ENCODE assay signal across 22 cellular contexts in genomic region chr17:31843382-31843780, GRCh38. TPM values are rescaled to one million over a fixed set of nuclear protein-coding genes. Genes with fewer than 3 reads are reported as not detected.
DNase-seq lines count a peak whose midpoint lies in the region; ATAC-seq and TF ChIP-seq lines count a peak whose summit lies in the region.
"Had no signal": no experiment of that assay in that cellular context is flagged by ENCODE, and none has a peak within 500 bp of the region (broad histone marks: within the 10 kb centered on the region; RNA-seq: fewer than 3 reads in every experiment).

No MANE protein-coding gene starts in this region.

- intact Hi-C loops in sigmoid colon (cut with DNase I): loop anchor here (2.0 kb wide), 2 partner anchors 151 to 293 kb away; no protein-coding TSS in a partner anchor

- peak overlapping the region; percentile 76 for H3K4me2 ChIP-seq in hepatocyte

- H3K27ac Mint-ChIP-seq in stimulated activated effector memory CD8-positive, alpha-beta T cell treated with anti-CD3 and anti-CD28 coated beads, Interleukin-12 subunit alpha, Interleukin-12 subunit beta, amount 100 ng/mL, for 72 hours: no peak overlapping the region
- H3K27ac Mint-ChIP-seq: activated naive CD8-positive, alpha-beta T cell treated with anti-CD3 and anti-CD28 coated beads, Interleukin-2, amount 50 U/mL, for 24 hours; activated T-cell treated with anti-CD3 and anti-CD28 coated beads, Interleukin-2, amount 50 U/mL, for 24 hours; IgD-negative memory B cell; nephron had no signal

- TF ChIP-seq CTCF in AG10803 (conservative IDR thresholded peaks at IDR 0.05; ENCODE audit: low read length) (no peak), astrocyte of the cerebellum (IDR thresholded peaks at IDR 0.05; ENCODE audit: low read depth, low read length, missing control alignments) (no peak), hepatocyte (IDR thresholded peaks at IDR 0.05; ENCODE audit: poor library complexity) (no peak), sigmoid colon (IDR thresholded peaks at IDR 0.05) (no peak)

- 79% methylated on average over 3 of the region's 3 CpGs for WGBS in hepatocyte (ENCODE audit: low lambda C conversion rate, missing lambda C conversion rate)
- WGBS in sigmoid colon, 2 donors: 60 to 81% methylated on average over 3 of the region's 3 CpGs

- peak overlapping the region; percentile 41 for H3K27ac ChIP-seq in hepatocyte
- peak overlapping the region; percentile 68 to 83 (median 72) for H3K27ac ChIP-seq in sigmoid colon

- no peak for TF ChIP-seq EP300 in sigmoid colon (IDR thresholded peaks at IDR 0.05)

- in situ Hi-C loops in astrocyte of the cerebellum (cut with HindIII; ENCODE audit: low sequenced_read_pairs): no loop called here

- H4K20me1 ChIP-seq in hepatocyte (ENCODE audit: insufficient read depth, poor library complexity, severe bottlenecking): no peaks in the 10 kb centered on the region

- ATAC-seq in stimulated activated effector memory CD8-positive, alpha-beta T cell treated with anti-CD3 and anti-CD28 coated beads, Interleukin-12 subunit alpha, Interleukin-12 subunit beta, amount 100 ng/mL, for 72 hours: no peak

- DNase-seq in AG10803 (ENCODE audit: low read depth) (peak; percentile 49), astrocyte of the cerebellum (ENCODE audit: low read depth) (peak; percentile 38), hepatocyte (ENCODE audit: low spot score) (no peak), sigmoid colon (no peak), RPMI8226 (no peak), NCI-H1092 (lab: John Stamatoyannopoulos, UW) (no peak), superior temporal gyrus (ENCODE audit: extremely low spot score) (no peak)
- DNase-seq in stimulated activated effector memory CD8-positive, alpha-beta T cell treated with anti-CD3 and anti-CD28 coated beads, Interleukin-12 subunit alpha, Interleukin-12 subunit beta, amount 100 ng/mL, for 72 hours (ENCODE audit: low spot score in 2 of 2): no peak
- DNase-seq: activated CD4-positive, alpha-beta T cell treated with anti-CD3 and anti-CD28 coated beads for 4 hours; activated naive CD8-positive, alpha-beta T cell treated with anti-CD3 and anti-CD28 coated beads, Interleukin-2, amount 50 U/mL, for 24 hours; activated T-cell treated with anti-CD3 and anti-CD28 coated beads, Interleukin-2, amount 50 U/mL, for 24 hours; AML-193; DMS153; kidney glomerular epithelial cell; NCI-H1436; NCI-H524 treated with DMSO at 0.1 percent for 48 hours; T-helper 1 cell had no signal

- H2AFZ ChIP-seq in hepatocyte: no peak overlapping the region

- H3K36me3 ChIP-seq in hepatocyte (replicated peaks; ENCODE audit: insufficient read depth, low read depth) (no peaks in the 10 kb centered on the region), sigmoid colon (no peaks in the 10 kb centered on the region)
- H3K36me3 ChIP-seq: Peyer's patch, suprapubic skin had no signal

- no peak for TF ChIP-seq POLR2A in sigmoid colon (IDR thresholded peaks at IDR 0.05)

- no peaks in the 10 kb centered on the region for H3K27me3 ChIP-seq in hepatocyte
- H3K27me3 ChIP-seq in sigmoid colon: no peaks in the 10 kb centered on the region
- H3K27me3 ChIP-seq: Peyer's patch, suprapubic skin had no signal

- H3K4me1 ChIP-seq in hepatocyte (ENCODE audit: insufficient read depth): peaks cover 15% of the 10 kb centered on the region
- peaks cover 0 to 50% (median 41%) of the 10 kb centered on the region in 4 donors for H3K4me1 ChIP-seq in sigmoid colon

- no peaks in the 10 kb centered on the region for H3K4me1 Mint-ChIP-seq in stimulated activated effector memory CD8-positive, alpha-beta T cell treated with anti-CD3 and anti-CD28 coated beads, Interleukin-12 subunit alpha, Interleukin-12 subunit beta, amount 100 ng/mL, for 72 hours
- H3K4me1 Mint-ChIP-seq: activated naive CD8-positive, alpha-beta T cell treated with anti-CD3 and anti-CD28 coated beads, Interleukin-2, amount 50 U/mL, for 24 hours had no signal

- no peaks in the 10 kb centered on the region for H3K9me3 ChIP-seq in hepatocyte (ENCODE audit: low read depth)
- no peaks in the 10 kb centered on the region for H3K9me3 ChIP-seq in sigmoid colon
- H3K9me3 ChIP-seq: Peyer's patch, suprapubic skin had no signal

- no peak overlapping the region for H3K4me3 ChIP-seq in AG10803 (ENCODE audit: low read length)
- H3K4me3 ChIP-seq in astrocyte of the cerebellum (ENCODE audit: low read depth, low read length): no peak overlapping the region
- H3K4me3 ChIP-seq in hepatocyte: no peak overlapping the region
- peak overlapping the region in 1 of 4 donors; percentile 19 for H3K4me3 ChIP-seq in sigmoid colon
- H3K4me3 ChIP-seq: skin epidermis had no signal

- no peaks in the 10 kb centered on the region for H3K9me3 Mint-ChIP-seq in stimulated activated effector memory CD8-positive, alpha-beta T cell treated with anti-CD3 and anti-CD28 coated beads, Interleukin-12 subunit alpha, Interleukin-12 subunit beta, amount 100 ng/mL, for 72 hours
- H3K9me3 Mint-ChIP-seq: activated naive CD8-positive, alpha-beta T cell treated with anti-CD3 and anti-CD28 coated beads, Interleukin-2, amount 50 U/mL, for 24 hours; activated T-cell treated with anti-CD3 and anti-CD28 coated beads, Interleukin-2, amount 50 U/mL, for 24 hours; IgD-negative memory B cell; nephron had no signal

- H3K9me2 ChIP-seq in hepatocyte (replicated peaks; ENCODE audit: insufficient read depth): no peaks in the 10 kb centered on the region

- no peak overlapping the region for H3K4me3 Mint-ChIP-seq in stimulated activated effector memory CD8-positive, alpha-beta T cell treated with anti-CD3 and anti-CD28 coated beads, Interleukin-12 subunit alpha, Interleukin-12 subunit beta, amount 100 ng/mL, for 72 hours
- H3K4me3 Mint-ChIP-seq: activated naive CD8-positive, alpha-beta T cell treated with anti-CD3 and anti-CD28 coated beads, Interleukin-2, amount 50 U/mL, for 24 hours; activated T-cell treated with anti-CD3 and anti-CD28 coated beads, Interleukin-2, amount 50 U/mL, for 24 hours; nephron had no signal

- no peaks in the 10 kb centered on the region for H3K79me2 ChIP-seq in hepatocyte

- no peaks in the 10 kb centered on the region for H3K36me3 Mint-ChIP-seq in stimulated activated effector memory CD8-positive, alpha-beta T cell treated with anti-CD3 and anti-CD28 coated beads, Interleukin-12 subunit alpha, Interleukin-12 subunit beta, amount 100 ng/mL, for 72 hours
- H3K36me3 Mint-ChIP-seq: IgD-negative memory B cell had no signal

RNA-seq across cellular contexts. Expression of gene COPRS, which starts 15.7 kb away (rescaled TPM):
- total RNA-seq in hepatocyte: 52.0 and 54.3 TPM in 2 replicates
- 68.2 and 74.7 TPM in 2 replicates for polyA plus RNA-seq in hepatocyte
- 100 to 1,000 TPM; 135 to 216 (median 170) TPM for total RNA-seq in sigmoid colon
- 10 to 100 TPM; 29.4 to 47.4 (median 31.7) TPM for polyA plus RNA-seq in sigmoid colon

RNA-seq across cellular contexts. Expression of gene UTP6, which starts 58.1 kb away (rescaled TPM):
- total RNA-seq in hepatocyte (33.4 and 51.5 TPM in 2 replicates), sigmoid colon (10 to 100 TPM; 22.1 to 29.7 (median 25.2) TPM)
- polyA plus RNA-seq in hepatocyte (56.2 and 56.8 TPM in 2 replicates), sigmoid colon (10 to 100 TPM; 11.8 to 46.4 (median 19.8) TPM)

Comparison
In these comparisons a context has a peak if more than half of its experiments do, and no peak if none do; other contexts are left out.
1. DNase-seq: peak in AG10803 (single experiment) and astrocyte of the cerebellum (single experiment); none in hepatocyte (single experiment), sigmoid colon (single experiment), RPMI8226 (single experiment), NCI-H1092 (single experiment), superior temporal gyrus (single experiment) and stimulated activated effector memory CD8-positive, alpha-beta T cell treated with anti-CD3 and anti-CD28 coated beads, Interleukin-12 subunit alpha, Interleukin-12 subunit beta, amount 100 ng/mL, for 72 hours (0 of 2).